1 cellular context compared by ENCODE assay signal in genomic region chr19:18867751-18868150, GRCh38.
TF ChIP-seq lines count a peak whose summit lies in the region.

No MANE protein-coding gene starts in this region.

TF ChIP-seq in HepG2, 621 proteins besides CTCF, POLR2A, EP300 and RAD21:
- TF ChIP-seq SIN3A (IDR thresholded peaks at IDR 0.05; ENCODE audit: borderline replicate concordance, low read depth, low read length) (no peak), ZNF18 (CRISPR knock-in tag; IDR thresholded peaks at IDR 0.05; ENCODE audit: insufficient replicate concordance) (no peak), ZNF687 (CRISPR knock-in tag; IDR thresholded peaks at IDR 0.05) (0 out of 2 replicates have a peak, but pooled peaks have one; percentile 6), ZNF773 (CRISPR knock-in tag; IDR thresholded peaks at IDR 0.05; ENCODE audit: borderline replicate concordance) (no peak), ZNF549 (CRISPR knock-in tag; IDR thresholded peaks at IDR 0.05) (no peak), TIGD3 (CRISPR knock-in tag; IDR thresholded peaks at IDR 0.05; ENCODE audit: borderline replicate concordance) (no peak), RBM22 (optimal IDR thresholded peaks at IDR 0.05; ENCODE audit: low read length) (peak; percentile 41)
